1 cellular context compared by ENCODE assay signal in the genomic region with DNA sequence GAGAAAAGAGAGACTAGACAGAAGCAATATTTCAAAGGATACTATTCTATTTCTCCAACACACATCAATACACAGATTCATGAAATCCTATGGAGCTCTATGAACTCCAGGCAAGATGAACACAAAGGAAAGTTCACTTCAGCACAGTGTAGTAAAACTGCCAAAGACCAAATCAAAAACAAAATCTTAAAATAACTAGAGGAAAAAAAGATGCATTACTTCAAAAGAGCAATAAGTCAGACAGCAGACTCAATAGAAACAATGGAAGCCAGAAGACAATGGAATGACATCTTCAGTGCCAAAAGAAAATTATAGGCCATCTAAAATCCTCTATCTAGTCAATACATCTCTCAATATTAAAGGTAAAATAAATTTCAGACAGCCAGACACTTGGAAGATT.
TF ChIP-seq lines count a peak whose summit lies in the region.

No MANE protein-coding gene starts in this region.

TF ChIP-seq in K562, 482 proteins besides CTCF, POLR2A, EP300 and RAD21 (continued from another document and continues in another):
- TF ChIP-seq NFIX (CRISPR knock-in tag; IDR thresholded peaks at IDR 0.05; ENCODE audit: low read depth) (no peak), HNRNPH1 (optimal IDR thresholded peaks at IDR 0.05; ENCODE audit: low read depth, low read length) (no peak), TAF7 (tag; IDR thresholded peaks at IDR 0.05) (no peak), ZNF263 (CRISPR knock-in tag; IDR thresholded peaks at IDR 0.05; ENCODE audit: borderline replicate concordance) (no peak), FOXJ2 (tag; IDR thresholded peaks at IDR 0.05) (no peak), CHD1 (IDR thresholded peaks at IDR 0.05; ENCODE audit: low read length) (no peak), MYBL2 (IDR thresholded peaks at IDR 0.05; ENCODE audit: low read depth) (0 out of 2 replicates have a peak, but pooled peaks have one; percentile 10), MYBL2 (CRISPR knock-in tag; IDR thresholded peaks at IDR 0.05; ENCODE audit: borderline replicate concordance) (no peak), HMGXB4 (CRISPR knock-in tag; IDR thresholded peaks at IDR 0.05) (no peak), ZNF609 (CRISPR knock-in tag; IDR thresholded peaks at IDR 0.05; ENCODE audit: borderline replicate concordance) (no peak), CBX1 (IDR thresholded peaks at IDR 0.05; ENCODE audit: low read depth) (peak; percentile 80; the same call in 1 of the 2 replicates), L3MBTL2 (IDR thresholded peaks at IDR 0.05) (no peak), RBM14 (IDR thresholded peaks at IDR 0.05; ENCODE audit: borderline replicate concordance, insufficient read depth, low read depth, low read length) (no peak), TRIM28 (IDR thresholded peaks at IDR 0.05) (peak; percentile 99), ZNF165 (CRISPR knock-in tag; IDR thresholded peaks at IDR 0.05; ENCODE audit: borderline replicate concordance) (no peak), COPS2 (conservative IDR thresholded peaks at IDR 0.05) (no peak), ZBTB17 (CRISPR knock-in tag; IDR thresholded peaks at IDR 0.05) (no peak), ZNF695 (CRISPR knock-in tag; IDR thresholded peaks at IDR 0.05) (no peak), NCOA6 (IDR thresholded peaks at IDR 0.05) (no peak), ZNF318 (IDR thresholded peaks at IDR 0.05; ENCODE audit: borderline replicate concordance in 1 of 2, low read depth in 1 of 2) (no peak), ZKSCAN3 (CRISPR knock-in tag; IDR thresholded peaks at IDR 0.05) (no peak), ELF1 (tag; IDR thresholded peaks at IDR 0.05) (no peak), ZBTB49 (CRISPR knock-in tag; IDR thresholded peaks at IDR 0.05; ENCODE audit: borderline replicate concordance) (no peak), FIP1L1 (IDR thresholded peaks at IDR 0.05; ENCODE audit: low read depth, low read length, poor library complexity, severe bottlenecking) (no peak), PHB2 (IDR thresholded peaks at IDR 0.05; ENCODE audit: low read depth) (no peak), CREM (IDR thresholded peaks at IDR 0.05; ENCODE audit: low read depth) (no peak), ESRRA (IDR thresholded peaks at IDR 0.05; ENCODE audit: borderline replicate concordance, low read depth) (no peak), CREBBP (IDR thresholded peaks at IDR 0.05; ENCODE audit: low read depth, low read length) (no peak), FOXA3 (CRISPR knock-in tag; conservative IDR thresholded peaks at IDR 0.05 in 1 of 2, IDR thresholded peaks at IDR 0.05 in 1 of 2) (no peak), LEF1 (IDR thresholded peaks at IDR 0.05) (peak; percentile 86), ZNF644 (tag; IDR thresholded peaks at IDR 0.05; ENCODE audit: low read depth) (peak; percentile 87), KAT2B (IDR thresholded peaks at IDR 0.05; ENCODE audit: low read depth, low read length) (no peak), E2F6 (IDR thresholded peaks at IDR 0.05; ENCODE audit: borderline replicate concordance in 1 of 2, extremely low read depth in 1 of 2, insufficient read depth in 1 of 2, insufficient read length in 1 of 2, low read depth in 1 of 2, low read length in 1 of 2, poor library complexity in 1 of 2, severe bottlenecking in 1 of 2) (no peak), ZBTB1 (CRISPR knock-in tag; IDR thresholded peaks at IDR 0.05; ENCODE audit: borderline replicate concordance, low read depth) (no peak), HES1 (IDR thresholded peaks at IDR 0.05; ENCODE audit: low read depth) (no peak), ARID1B (IDR thresholded peaks at IDR 0.05) (no peak)
- TF ChIP-seq, protein P1, sequence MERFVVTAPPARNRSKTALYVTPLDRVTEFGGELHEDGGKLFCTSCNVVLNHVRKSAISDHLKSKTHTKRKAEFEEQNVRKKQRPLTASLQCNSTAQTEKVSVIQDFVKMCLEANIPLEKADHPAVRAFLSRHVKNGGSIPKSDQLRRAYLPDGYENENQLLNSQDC (CRISPR knock-in tag; IDR thresholded peaks at IDR 0.05): no peak
- TF ChIP-seq, protein P2, sequence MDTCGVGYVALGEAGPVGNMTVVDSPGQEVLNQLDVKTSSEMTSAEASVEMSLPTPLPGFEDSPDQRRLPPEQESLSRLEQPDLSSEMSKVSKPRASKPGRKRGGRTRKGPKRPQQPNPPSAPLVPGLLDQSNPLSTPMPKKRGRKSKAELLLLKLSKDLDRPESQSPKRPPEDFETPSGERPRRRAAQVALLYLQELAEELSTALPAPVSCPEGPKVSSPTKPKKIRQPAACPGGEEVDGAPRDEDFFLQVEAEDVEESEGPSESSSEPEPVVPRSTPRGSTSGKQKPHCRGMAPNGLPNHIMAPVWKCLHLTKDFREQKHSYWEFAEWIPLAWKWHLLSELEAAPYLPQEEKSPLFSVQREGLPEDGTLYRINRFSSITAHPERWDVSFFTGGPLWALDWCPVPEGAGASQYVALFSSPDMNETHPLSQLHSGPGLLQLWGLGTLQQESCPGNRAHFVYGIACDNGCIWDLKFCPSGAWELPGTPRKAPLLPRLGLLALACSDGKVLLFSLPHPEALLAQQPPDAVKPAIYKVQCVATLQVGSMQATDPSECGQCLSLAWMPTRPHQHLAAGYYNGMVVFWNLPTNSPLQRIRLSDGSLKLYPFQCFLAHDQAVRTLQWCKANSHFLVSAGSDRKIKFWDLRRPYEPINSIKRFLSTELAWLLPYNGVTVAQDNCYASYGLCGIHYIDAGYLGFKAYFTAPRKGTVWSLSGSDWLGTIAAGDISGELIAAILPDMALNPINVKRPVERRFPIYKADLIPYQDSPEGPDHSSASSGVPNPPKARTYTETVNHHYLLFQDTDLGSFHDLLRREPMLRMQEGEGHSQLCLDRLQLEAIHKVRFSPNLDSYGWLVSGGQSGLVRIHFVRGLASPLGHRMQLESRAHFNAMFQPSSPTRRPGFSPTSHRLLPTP (IDR thresholded peaks at IDR 0.05; ENCODE audit: borderline replicate concordance, extremely low read depth, insufficient read length): no peak
